23 cellular contexts compared by ENCODE assay signal in the genomic region with DNA sequence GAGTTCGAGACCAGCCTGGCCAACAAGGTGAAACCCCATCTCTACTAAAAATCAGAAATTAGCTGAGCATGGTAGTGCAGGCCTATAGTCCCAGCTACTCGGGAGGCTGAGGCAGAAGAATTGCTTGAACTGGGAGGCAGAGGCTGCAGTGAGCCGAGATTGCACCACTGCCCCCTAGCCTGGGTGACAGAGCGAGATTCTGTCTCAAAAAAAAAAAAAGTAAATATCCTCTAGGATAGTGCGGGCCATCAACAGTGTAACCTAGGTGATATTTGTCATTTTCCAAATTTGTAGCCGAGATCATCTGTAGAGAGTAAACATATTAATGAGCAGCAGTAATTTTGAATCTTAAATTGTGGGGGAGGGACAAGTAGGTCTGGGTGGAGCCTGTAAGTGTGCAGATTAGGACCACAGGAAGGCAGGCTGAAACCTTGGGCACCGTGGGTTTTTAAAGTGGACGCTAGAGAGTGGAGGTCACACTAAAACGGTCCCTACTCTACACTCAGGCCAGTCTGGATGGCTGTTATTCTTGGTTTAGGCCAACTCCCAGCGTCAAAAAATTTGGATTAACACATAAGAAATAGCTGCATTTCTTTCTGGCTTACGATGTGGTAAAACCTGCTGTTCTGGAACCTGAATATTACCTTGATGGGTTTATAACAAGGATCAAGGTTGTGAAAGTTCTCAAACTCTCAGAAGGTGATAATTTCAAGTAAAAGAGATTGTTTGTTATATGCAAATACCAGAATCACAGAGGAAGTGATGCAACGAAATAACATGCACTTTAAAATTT. TPM values are rescaled to one million over a fixed set of nuclear protein-coding genes. Genes with fewer than 3 reads are reported as not detected.
DNase-seq lines count a peak whose midpoint lies in the region; ATAC-seq and TF ChIP-seq lines count a peak whose summit lies in the region.
"Had no signal": no experiment of that assay in that cellular context is flagged by ENCODE, and none has a peak within 500 bp of the region (broad histone marks: within the 10 kb centered on the region; RNA-seq: fewer than 3 reads in every experiment).

No MANE protein-coding gene starts in this region.

- in situ Hi-C loops in mammary epithelial cell (cut with MboI; ENCODE audit: low sequenced_read_pairs in 2 of 2), result no loop called here

- peaks cover 9% of the 10 kb centered on the region for H3F3A ChIP-seq in SK-N-SH (replicated peaks; ENCODE audit: insufficient read depth)

- intact Hi-C loops in mammary epithelial cell (cut with micrococcal nuclease) (no loop called here), cardiac septum (cut with DNase I) (no loop called here)

- H3K4me2 ChIP-seq in SK-N-SH, result no peak overlapping the region
- no peak overlapping the region for H3K4me2 ChIP-seq in mammary epithelial cell (ENCODE audit: insufficient read depth, low read depth, low read length)

- TF ChIP-seq RAD21 in SK-N-SH (IDR thresholded peaks at IDR 0.05; ENCODE audit: low read length), result no peak

- H3K9me3 ChIP-seq in SK-N-SH (no peaks in the 10 kb centered on the region), HEK293 (ENCODE audit: control insufficient read depth, insufficient read depth, low read depth, low read length) (no peaks in the 10 kb centered on the region), mammary epithelial cell (replicated peaks; ENCODE audit: insufficient read depth, low read length) (no peaks in the 10 kb centered on the region), gastroesophageal sphincter (peaks cover 0 to 4% (median 0%) of the 10 kb centered on the region in 3 donors)
- H3K9me3 ChIP-seq: Peyer's patch had no signal

- POLR2A ChIA-PET in SK-N-SH (lab: Yijun Ruan, JAX) (no interaction called here), HEK293 (lab: Yijun Ruan, JAX) (no interaction called here)

- H3K4me3 ChIP-seq in SK-N-SH (ENCODE audit: low read depth in 2 of 2, low read length in 1 of 2), result no peak overlapping the region
- H3K4me3 ChIP-seq in HEK293 (ENCODE audit: low read depth, low read length), result no peak overlapping the region
- no peak overlapping the region for H3K4me3 ChIP-seq in mammary epithelial cell (replicated peaks in 1 of 3; ENCODE audit: insufficient read depth in 1 of 3, low read depth in 2 of 3, low read length in 3 of 3)
- no peak overlapping the region for H3K4me3 ChIP-seq in gastroesophageal sphincter
- H3K4me3 ChIP-seq: Peyer's patch, SK-N-MC had no signal

- H3K36me3 ChIP-seq in SK-N-SH (replicated peaks in 1 of 2; ENCODE audit: control insufficient read depth in 1 of 2, insufficient read depth in 2 of 2, low read length in 1 of 2) (peaks cover 20% of the 10 kb centered on the region in 2 experiments), HEK293 (ENCODE audit: control insufficient read depth in 2 of 2, insufficient read depth in 1 of 2, low read length in 2 of 2) (peaks cover 17 to 29% of the 10 kb centered on the region in 2 experiments), mammary epithelial cell (ENCODE audit: insufficient read depth, low read length) (peaks cover 10% of the 10 kb centered on the region), gastroesophageal sphincter (peaks cover 0 to 41% of the 10 kb centered on the region in 2 donors)

- no peak for TF ChIP-seq POLR2A in gastroesophageal sphincter (IDR thresholded peaks at IDR 0.05)

- H3K9me2 ChIP-seq in SK-N-SH, result no peaks in the 10 kb centered on the region

- CTCF ChIA-PET in SK-N-SH (lab: Yijun Ruan, JAX), result interaction anchor here (1.5 kb wide), 1 partner anchor 138 kb away, joined by 3 read pairs; no protein-coding TSS in a partner anchor
- CTCF ChIA-PET in HEK293 (lab: Yijun Ruan, JAX), result no interaction called here
- CTCF ChIA-PET in mammary epithelial cell (lab: Charles Lee; ENCODE audit: low non-redundant PET), result no interaction called here

- H3K27ac ChIP-seq in SK-N-SH (ENCODE audit: low read depth in 2 of 2, low read length in 1 of 2) (no peak overlapping the region), HEK293 (ENCODE audit: extremely low read depth, low read depth, low read length) (no peak overlapping the region), mammary epithelial cell (ENCODE audit: insufficient read depth, low read depth, low read length) (no peak overlapping the region), gastroesophageal sphincter (no peak overlapping the region)
- H3K27ac ChIP-seq: Peyer's patch, SK-N-MC had no signal

- H3K9me3 Mint-ChIP-seq in stimulated activated effector memory CD8-positive, alpha-beta T cell treated with anti-CD3 and anti-CD28 coated beads, Interleukin-12 subunit alpha, Interleukin-12 subunit beta, amount 100 ng/mL, for 72 hours, result peaks cover 7% of the 10 kb centered on the region

- no peak for DNase-seq in SK-N-SH
- DNase-seq in mammary epithelial cell, result no peak
- DNase-seq in stimulated activated effector memory CD8-positive, alpha-beta T cell treated with anti-CD3 and anti-CD28 coated beads, Interleukin-12 subunit alpha, Interleukin-12 subunit beta, amount 100 ng/mL, for 72 hours (ENCODE audit: low spot score in 2 of 2), result no peak
- DNase-seq in cardiac septum (ENCODE audit: low spot score), result no peak
- DNase-seq: 8988T; CD4-positive, alpha-beta memory T cell; DND-41; GDM1; H7; KG1; NCI-H1092; NCI-H146; NCI-H2081; NCI-H510A treated with DMSO at 0.1 percent for 48 hours; NCI-H82; Peyer's patch had no signal

- H3K9ac ChIP-seq in SK-N-SH, result no peak overlapping the region
- no peak overlapping the region for H3K9ac ChIP-seq in mammary epithelial cell (ENCODE audit: insufficient read depth, low read length)

- TF ChIP-seq EP300 in SK-N-SH (IDR thresholded peaks at IDR 0.05; ENCODE audit: borderline replicate concordance in 1 of 2, low read depth in 1 of 2, low read length in 1 of 2) (no peak), gastroesophageal sphincter (IDR thresholded peaks at IDR 0.05) (no peak)

- no peaks in the 10 kb centered on the region for H3K27me3 ChIP-seq in SK-N-SH (ENCODE audit: insufficient read depth)
- no peaks in the 10 kb centered on the region for H3K27me3 ChIP-seq in mammary epithelial cell (ENCODE audit: insufficient read depth, low read length)
- no peaks in the 10 kb centered on the region for H3K27me3 ChIP-seq in gastroesophageal sphincter
- H3K27me3 ChIP-seq: Peyer's patch had no signal

- H4K20me1 ChIP-seq in SK-N-SH (ENCODE audit: insufficient read depth) (no peaks in the 10 kb centered on the region), mammary epithelial cell (ENCODE audit: insufficient read depth, low read length) (no peaks in the 10 kb centered on the region)

- peak; percentile 36; the same call in 1 of the 3 replicates for ATAC-seq in SK-N-SH treated with all-trans-retinoic acid at 6 μM for 48 hours
- no peak for ATAC-seq in stimulated activated effector memory CD8-positive, alpha-beta T cell treated with anti-CD3 and anti-CD28 coated beads, Interleukin-12 subunit alpha, Interleukin-12 subunit beta, amount 100 ng/mL, for 72 hours
- no peak for ATAC-seq in GM21723 (IDR thresholded peaks at IDR 0.05; ENCODE audit: unreplicated experiment)
- ATAC-seq in gastroesophageal sphincter, result no peak
- ATAC-seq: GM12878, Right ventricle myocardium inferior had no signal

- H3K27ac Mint-ChIP-seq in stimulated activated effector memory CD8-positive, alpha-beta T cell treated with anti-CD3 and anti-CD28 coated beads, Interleukin-12 subunit alpha, Interleukin-12 subunit beta, amount 100 ng/mL, for 72 hours, result peak overlapping the region; percentile 9

- H3K79me2 ChIP-seq in SK-N-SH (ENCODE audit: insufficient read depth) (no peaks in the 10 kb centered on the region), mammary epithelial cell (ENCODE audit: insufficient read depth, low read length) (peaks cover under 1% of the 10 kb centered on the region)

- TF ChIP-seq CTCF in SK-N-SH (IDR thresholded peaks at IDR 0.05) (no peak), HEK293 (tag by site-specific recombination; IDR thresholded peaks at IDR 0.05) (no peak), mammary epithelial cell (conservative IDR thresholded peaks at IDR 0.05 in 1 of 2, IDR thresholded peaks at IDR 0.05 in 1 of 2; ENCODE audit: extremely low read depth in 1 of 2, insufficient read depth in 1 of 2, low read depth in 1 of 2, low read length in 2 of 2) (no peak), gastroesophageal sphincter (IDR thresholded peaks at IDR 0.05) (no peak)

- peaks cover 29% of the 10 kb centered on the region for H3K4me1 Mint-ChIP-seq in stimulated activated effector memory CD8-positive, alpha-beta T cell treated with anti-CD3 and anti-CD28 coated beads, Interleukin-12 subunit alpha, Interleukin-12 subunit beta, amount 100 ng/mL, for 72 hours

- dilution Hi-C loops in mammary epithelial cell (cut with HindIII; ENCODE audit: low sequenced_read_pairs), result no loop called here

- peaks cover 33% of the 10 kb centered on the region for H3K36me3 Mint-ChIP-seq in stimulated activated effector memory CD8-positive, alpha-beta T cell treated with anti-CD3 and anti-CD28 coated beads, Interleukin-12 subunit alpha, Interleukin-12 subunit beta, amount 100 ng/mL, for 72 hours

- H3K4me1 ChIP-seq in SK-N-SH (ENCODE audit: control insufficient read depth in 1 of 2, insufficient read depth in 2 of 2, low read depth in 1 of 2, low read length in 1 of 2) (no peaks in the 10 kb centered on the region), HEK293 (ENCODE audit: control insufficient read depth, insufficient read depth, low read length) (no peaks in the 10 kb centered on the region), mammary epithelial cell (ENCODE audit: insufficient read depth, low read length) (no peaks in the 10 kb centered on the region), gastroesophageal sphincter (no peaks in the 10 kb centered on the region)
- H3K4me1 ChIP-seq: Peyer's patch had no signal

- H2AFZ ChIP-seq in SK-N-SH (ENCODE audit: low read depth) (no peak overlapping the region), mammary epithelial cell (ENCODE audit: low read depth, low read length) (no peak overlapping the region)

- BruUV-seq in mammary epithelial cell (replicated peaks; lab: Mats Ljungman, UMichigan), result TSS peak; percentile 10

- 89% methylated on average over 12 of the region's 12 CpGs for WGBS in SK-N-SH (ENCODE audit: low lambda C conversion rate)
- WGBS in mammary epithelial cell (ENCODE audit: low coverage, missing lambda C conversion rate), result 87% methylated on average over 12 of the region's 12 CpGs
- 84 to 86% methylated on average over 10 to 11 of the region's 12 CpGs for WGBS in gastroesophageal sphincter (ENCODE audit: low coverage in 1 of 2), 2 donors

- no peak overlapping the region for H3K4me3 Mint-ChIP-seq in stimulated activated effector memory CD8-positive, alpha-beta T cell treated with anti-CD3 and anti-CD28 coated beads, Interleukin-12 subunit alpha, Interleukin-12 subunit beta, amount 100 ng/mL, for 72 hours
- H3K4me3 Mint-ChIP-seq: CD4-positive, alpha-beta memory T cell had no signal

RNA-seq across cellular contexts. Expression of a gene that starts 22.7 kb away (rescaled TPM):
- polyA plus RNA-seq in SK-N-SH (2012; rRNA removed), result 1.6 TPM in 2 replicates
- 1.5 and 1.6 TPM in 2 replicates for polyA plus RNA-seq in SK-N-SH (2012; cell fraction: cytosol; rRNA removed)
- polyA plus RNA-seq in SK-N-SH (2012; cell fraction: nucleus; rRNA removed), result 7.2 and 8.0 TPM in 2 replicates
- 10 to 100 TPM in 1 of 2 donors, 1 to 10 TPM in 1; 6.0 to 14.9 TPM for total RNA-seq in mammary epithelial cell
- polyA plus RNA-seq in mammary epithelial cell, result 3.1 TPM
- 16.0 TPM for polyA minus RNA-seq in mammary epithelial cell
- total RNA-seq in cardiac septum, result 3.7 TPM
- 1 to 10 TPM; 3.3 to 8.9 (median 5.8) TPM for total RNA-seq in gastroesophageal sphincter

RNA-seq across cellular contexts. Expression of a gene that starts 35.3 kb away (rescaled TPM):
- polyA plus RNA-seq in SK-N-SH (2012; rRNA removed), result 122 and 130 TPM in 2 replicates
- 128 and 130 TPM in 2 replicates for polyA plus RNA-seq in SK-N-SH (2012; cell fraction: cytosol; rRNA removed)
- polyA plus RNA-seq in SK-N-SH (2012; cell fraction: nucleus; rRNA removed), result 56.8 and 62.7 TPM in 2 replicates
- total RNA-seq in mammary epithelial cell, result 10 to 100 TPM; 56.3 to 78.2 TPM
- polyA plus RNA-seq in mammary epithelial cell, result 96.6 TPM
- polyA minus RNA-seq in mammary epithelial cell, result 80.2 TPM
- 23.7 TPM for total RNA-seq in cardiac septum
- 10 to 100 TPM; 32.6 to 61.3 (median 38.6) TPM for total RNA-seq in gastroesophageal sphincter
